17 cellular contexts compared by ENCODE assay signal in genomic region chr19:30144794-30145193, GRCh38.
"Had no signal": no experiment of that assay in that cellular context is flagged by ENCODE, and none has a peak within 500 bp of the region (broad histone marks: within the 10 kb centered on the region; RNA-seq: fewer than 3 reads in every experiment).

No MANE protein-coding gene starts in this region.

- H3K27me3 ChIP-seq: right atrium auricular region had no signal

- H3K4me1 ChIP-seq: heart left ventricle, right atrium auricular region, sigmoid colon, stomach had no signal

- H3K27ac ChIP-seq: dorsolateral prefrontal cortex, heart left ventricle, right atrium auricular region, sigmoid colon, skin epidermis, stomach, thoracic aorta had no signal

- H3K9me3 ChIP-seq: heart left ventricle, right atrium auricular region, sigmoid colon, stomach, thoracic aorta had no signal

- DNase-seq: cortex of kidney; effector CD8-positive, alpha-beta T cell; hippocampal formation; mammary epithelial cell; naive thymus-derived CD8-positive, alpha-beta T cell; sigmoid colon; stimulated activated CD4-positive, alpha-beta T cell treated with anti-CD3 and anti-CD28 coated beads, Interleukin-2, amount 100 ng/mL, for 24 hours; stimulated activated naive CD4-positive, alpha-beta T cell; stomach; substantia nigra; trophoblast cell had no signal

- H3K4me3 ChIP-seq: dorsolateral prefrontal cortex, heart left ventricle, right atrium auricular region, sigmoid colon, skin epidermis, stomach, thoracic aorta had no signal

- ATAC-seq: heart left ventricle; left lobe of liver; naive thymus-derived CD8-positive, alpha-beta T cell had no signal

- H3K36me3 ChIP-seq: heart left ventricle, right atrium auricular region, sigmoid colon, stomach, thoracic aorta had no signal
